Comparison of ENCODE assay signal across 22 cellular contexts in genomic region chr3:13530241-13531009, GRCh38. TPM values are rescaled to one million over a fixed set of nuclear protein-coding genes. Genes with fewer than 3 reads are reported as not detected.
DNase-seq lines count a peak whose midpoint lies in the region; ATAC-seq, FAIRE-seq and TF ChIP-seq lines count a peak whose summit lies in the region.
"Had no signal": no experiment of that assay in that cellular context is flagged by ENCODE, and none has a peak within 500 bp of the region (broad histone marks: within the 10 kb centered on the region; RNA-seq: fewer than 3 reads in every experiment).

No MANE protein-coding gene starts in this region.

- DNase-seq in bronchial epithelial cell (ENCODE audit: low read depth) (peak; percentile 64), Right ventricle myocardium superior (peak; percentile 68), keratinocyte (ENCODE audit: low read depth, low spot score) (no peak), type B pancreatic cell (ENCODE audit: extremely low spot score, unreplicated experiment) (no peak), T-helper 17 cell (no peak), AG20443 (ENCODE audit: low spot score) (no peak)
- no peak for DNase-seq in stimulated activated CD4-positive, alpha-beta T cell treated with anti-CD3 and anti-CD28 coated beads, Interleukin-2, amount 100 ng/mL, for 24 hours
- DNase-seq: CD8-positive, alpha-beta T cell; DMS53; EL; KG1; NCI-H1105 treated with DMSO at 0.1 percent for 48 hours; NCI-H187; NCI-H2107; NCI-H510A; NCI-H748 treated with DMSO at 0.1 percent for 48 hours; Peyer's patch; SHP77 had no signal

- peak overlapping the region; percentile 39 for H3K4me2 ChIP-seq in keratinocyte (ENCODE audit: control insufficient read depth, extremely low read depth, insufficient read depth, low read depth, low read length)
- H3K4me2 ChIP-seq: A549, BLaER1, GM23338 had no signal

- no peaks in the 10 kb centered on the region for H3K9me3 Mint-ChIP-seq in type B pancreatic cell
- H3K9me3 Mint-ChIP-seq: CD8-positive, alpha-beta T cell; GM23338 had no signal

- H3K79me2 ChIP-seq in keratinocyte (ENCODE audit: control insufficient read depth, insufficient read depth, low read length), result no peaks in the 10 kb centered on the region

- no peak overlapping the region for H3K9ac ChIP-seq in keratinocyte (ENCODE audit: control insufficient read depth, extremely low read depth, insufficient read depth, low read length)
- H3K9ac ChIP-seq: BLaER1 had no signal

- H3K4me3 Mint-ChIP-seq in type B pancreatic cell, result peak overlapping the region; percentile 27
- no peak overlapping the region for H3K4me3 Mint-ChIP-seq in T-helper 17 cell
- H3K4me3 Mint-ChIP-seq: CD8-positive, alpha-beta T cell; GM23338 had no signal

- H3K27me3 ChIP-seq in bronchial epithelial cell (ENCODE audit: control insufficient read depth, insufficient read depth, low read length) (peaks cover 3% of the 10 kb centered on the region), keratinocyte (ENCODE audit: control insufficient read depth, extremely low read depth, insufficient read depth, low read length) (no peaks in the 10 kb centered on the region)
- H3K27me3 ChIP-seq: BLaER1, Peyer's patch had no signal

- no peaks in the 10 kb centered on the region for H3K9me1 ChIP-seq in keratinocyte (ENCODE audit: control insufficient read depth, extremely low read depth, insufficient read depth, low read length)

- H3K27me3 Mint-ChIP-seq in type B pancreatic cell, result no peaks in the 10 kb centered on the region
- H3K27me3 Mint-ChIP-seq in T-helper 17 cell, result peaks cover 41% of the 10 kb centered on the region

- no peaks in the 10 kb centered on the region for H3K9me3 ChIP-seq in keratinocyte (ENCODE audit: control insufficient read depth, low read depth, low read length)
- no peaks in the 10 kb centered on the region for H3K9me3 ChIP-seq in T-helper 17 cell (ENCODE audit: control insufficient read depth, low read length, poor library complexity, severe bottlenecking)
- H3K9me3 ChIP-seq: A549, BLaER1, Peyer's patch had no signal

- TF ChIP-seq CTCF in bronchial epithelial cell (IDR thresholded peaks at IDR 0.05; ENCODE audit: insufficient read depth, low read length, severe bottlenecking) (no peak), keratinocyte (optimal IDR thresholded peaks at IDR 0.05 in 1 of 3, IDR thresholded peaks at IDR 0.05 in 1 of 3, conservative IDR thresholded peaks at IDR 0.05 in 1 of 3; ENCODE audit: extremely low read depth in 1 of 3, insufficient read depth in 2 of 3, low read length in 3 of 3) (no peak), type B pancreatic cell (conservative IDR thresholded peaks at IDR 0.05) (no peak)

- FAIRE-seq in bronchial epithelial cell (lab: Jason Lieb, UNC) (no peak), keratinocyte (lab: Jason Lieb, UNC) (peak; percentile 84)
- FAIRE-seq: A549, GM12878 had no signal

- H3K4me1 Mint-ChIP-seq in type B pancreatic cell (ENCODE audit: unreplicated experiment) (peaks cover 47% of the 10 kb centered on the region), T-helper 17 cell (peaks cover 4% of the 10 kb centered on the region)

- no peaks in the 10 kb centered on the region for H3K36me3 ChIP-seq in bronchial epithelial cell (ENCODE audit: control insufficient read depth, insufficient read depth, low read length)
- no peaks in the 10 kb centered on the region for H3K36me3 ChIP-seq in keratinocyte (ENCODE audit: control insufficient read depth in 2 of 2, extremely low read depth in 1 of 2, insufficient read depth in 2 of 2, low read length in 2 of 2)
- H3K36me3 ChIP-seq: BLaER1, Peyer's patch had no signal

- intact Hi-C loops in Right ventricle myocardium superior (cut with DNase I), result no loop called here

- no peak overlapping the region for H3K27ac ChIP-seq in keratinocyte (ENCODE audit: control insufficient read depth, insufficient read depth, low read length)
- H3K27ac ChIP-seq: A549, BLaER1, Peyer's patch had no signal

- H3K4me1 ChIP-seq in keratinocyte (ENCODE audit: control insufficient read depth, extremely low read depth, insufficient read depth, low read length), result peaks cover 28% of the 10 kb centered on the region
- H3K4me1 ChIP-seq: Peyer's patch had no signal

- H4K20me1 ChIP-seq in keratinocyte (ENCODE audit: control insufficient read depth, extremely low read depth, insufficient read depth, low read length), result no peaks in the 10 kb centered on the region
- H4K20me1 ChIP-seq: BLaER1 had no signal

- H3K36me3 Mint-ChIP-seq in type B pancreatic cell (no peaks in the 10 kb centered on the region), T-helper 17 cell (ENCODE audit: low read depth) (peaks cover 6% of the 10 kb centered on the region)
- H3K36me3 Mint-ChIP-seq: CD8-positive, alpha-beta T cell had no signal

- ATAC-seq in Right ventricle myocardium superior (ENCODE audit: poor library complexity) (peak; percentile 38), T-helper 17 cell (no peak)
- ATAC-seq: A549; CD8-positive, alpha-beta T cell; GM12878; GM23338 had no signal

- H3K4me3 ChIP-seq in bronchial epithelial cell (ENCODE audit: low read depth, low read length) (no peak overlapping the region), keratinocyte (ENCODE audit: control insufficient read depth in 2 of 3, extremely low read depth in 1 of 3, insufficient read depth in 2 of 3, low read depth in 1 of 3, low read length in 3 of 3) (no peak overlapping the region)
- H3K4me3 ChIP-seq: A549, BLaER1, GM12878, GM23338, Peyer's patch had no signal

- H2AFZ ChIP-seq in keratinocyte (ENCODE audit: control insufficient read depth, low read length), result peak overlapping the region; percentile 36
- H2AFZ ChIP-seq: GM23338 had no signal

- dilution Hi-C loops in keratinocyte (cut with MboI; ENCODE audit: extremely low pct_ligation_motif_present, low sequenced_read_pairs), result no loop called here

- H3K27ac Mint-ChIP-seq in type B pancreatic cell (no peak overlapping the region), T-helper 17 cell (no peak overlapping the region)
- H3K27ac Mint-ChIP-seq: CD8-positive, alpha-beta T cell; GM23338 had no signal

RNA-seq across cellular contexts. Expression of gene FBLN2, which starts 18.5 kb away (rescaled TPM):
- total RNA-seq in bronchial epithelial cell (3.8 and 4.7 TPM in 2 replicates), Right ventricle myocardium superior (69.7 TPM), type B pancreatic cell (ENCODE audit: low replicate concordance) (49.1 and 67.6 TPM in 2 replicates), T-helper 17 cell (1 to 10 TPM in 1 of 2 donors, not detected in 1; 1.5 TPM)
- 0.72 to 3.2 TPM (median 0.87 TPM) in 3 replicates for polyA plus RNA-seq in keratinocyte
- polyA plus RNA-seq in keratinocyte (2011; ENCODE audit: low read depth), result 1.1 TPM
- polyA plus RNA-seq in keratinocyte (2011; cell fraction: cytosol; rRNA removed), result 0.15 and 0.61 TPM in 2 replicates
- 1.6 and 2.6 TPM in 2 replicates for polyA plus RNA-seq in keratinocyte (2011; cell fraction: nucleus; rRNA removed)
- 1.2 and 2.6 TPM in 2 replicates for polyA plus RNA-seq in keratinocyte (2012; ENCODE audit: low replicate concordance)
- polyA minus RNA-seq in keratinocyte, result 1.4 to 3.1 TPM (median 1.8 TPM) in 3 replicates
- 1.7 TPM for polyA minus RNA-seq in keratinocyte (2011; cell fraction: cytosol; rRNA and poly(A)+ RNA removed)
- polyA minus RNA-seq in keratinocyte (2011; cell fraction: nucleus; rRNA and poly(A)+ RNA removed), result 3.2 and 3.7 TPM in 2 replicates

RNA-seq across cellular contexts. Expression of gene HDAC11, which starts 50.3 kb away (rescaled TPM):
- total RNA-seq in bronchial epithelial cell, result 19.7 and 26.6 TPM in 2 replicates
- 40.7 TPM for total RNA-seq in Right ventricle myocardium superior
- 9.8 to 16.6 TPM (median 12.6 TPM) in 3 replicates for polyA plus RNA-seq in keratinocyte
- 2.7 TPM for polyA plus RNA-seq in keratinocyte (2011; ENCODE audit: low read depth)
- polyA plus RNA-seq in keratinocyte (2011; cell fraction: cytosol; rRNA removed), result 9.8 and 17.3 TPM in 2 replicates
- 12.8 and 15.6 TPM in 2 replicates for polyA plus RNA-seq in keratinocyte (2011; cell fraction: nucleus; rRNA removed)
- 13.6 and 18.2 TPM in 2 replicates for polyA plus RNA-seq in keratinocyte (2012; ENCODE audit: low replicate concordance)
- 6.7 to 18.3 TPM (median 9.3 TPM) in 3 replicates for polyA minus RNA-seq in keratinocyte
- polyA minus RNA-seq in keratinocyte (2011; cell fraction: cytosol; rRNA and poly(A)+ RNA removed), result 18.4 TPM
- 6.1 and 8.8 TPM in 2 replicates for polyA minus RNA-seq in keratinocyte (2011; cell fraction: nucleus; rRNA and poly(A)+ RNA removed)
- total RNA-seq in type B pancreatic cell (ENCODE audit: low replicate concordance), result 21.9 and 26.1 TPM in 2 replicates
- total RNA-seq in T-helper 17 cell, result 1 to 10 TPM; 2.3 to 6.1 TPM

Comparison
In these comparisons a context has a peak if more than half of its experiments do, and no peak if none do; other contexts are left out.
1. DNase-seq: peak in bronchial epithelial cell (single experiment) and Right ventricle myocardium superior (single experiment); none in keratinocyte (single experiment), type B pancreatic cell (single experiment), stimulated activated CD4-positive, alpha-beta T cell treated with anti-CD3 and anti-CD28 coated beads, Interleukin-2, amount 100 ng/mL, for 24 hours (0 of 2), T-helper 17 cell (0 of 3) and AG20443 (single experiment).